In the genomic region with DNA sequence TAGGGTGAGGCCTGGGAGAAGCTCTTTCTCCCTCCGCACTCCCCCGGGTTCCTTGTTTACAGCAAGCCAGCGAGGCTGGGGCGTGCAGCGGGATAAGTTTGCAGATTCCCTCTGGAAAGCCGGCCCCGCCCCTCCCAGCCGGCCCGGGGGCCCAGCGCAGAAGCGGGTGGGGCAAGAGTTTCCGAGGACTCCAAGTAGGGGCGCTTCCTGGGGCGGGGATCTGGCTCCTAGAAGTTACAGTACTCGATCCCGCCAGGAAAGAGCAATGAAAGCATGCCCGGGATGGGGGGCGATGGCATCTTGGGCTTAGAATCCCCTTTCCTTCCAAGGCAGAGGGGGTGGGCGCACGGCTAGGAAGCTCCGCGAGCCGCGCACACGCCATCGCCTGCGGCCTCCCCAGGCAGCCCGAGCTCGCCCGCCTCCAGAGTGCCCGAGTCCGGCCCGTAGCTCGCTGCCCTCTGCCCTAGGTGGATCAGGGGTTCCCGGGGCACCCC, we compare ENCODE assay signal across 8 cellular contexts. TPM values are rescaled to one million over a fixed set of nuclear protein-coding genes. Genes with fewer than 3 reads are reported as not detected.
DNase-seq lines count a peak whose midpoint lies in the region; ATAC-seq lines count a peak whose summit lies in the region.

No MANE protein-coding gene starts in this region.

- no peak for DNase-seq in activated naive CD4-positive, alpha-beta T cell treated with anti-CD3 and anti-CD28 coated beads, Interleukin-2, amount 50 U/mL, for 16 hours
- no peak for DNase-seq in Jurkat, Clone E6-1 (ENCODE audit: low read depth, low spot score)
- DNase-seq in amniotic epithelial cell (ENCODE audit: low read depth) (peak; percentile 71), right cardiac atrium (peak; percentile 81 to 93 (median 91)), COR-L47 (lab: John Stamatoyannopoulos, UW) (no peak)

- peak overlapping the region; percentile 91 for H3K4me3 ChIP-seq in Jurkat, Clone E6-1 (ENCODE audit: low read length)
- peak overlapping the region; percentile 69 for H3K4me3 ChIP-seq in right cardiac atrium (ENCODE audit: low read length)
- peak overlapping the region; percentile 82 for H3K4me3 ChIP-seq in rectal smooth muscle tissue (ENCODE audit: low read length)

- peaks cover 5% of the 10 kb centered on the region for H3K27me3 Mint-ChIP-seq in activated naive CD4-positive, alpha-beta T cell treated with anti-CD3 and anti-CD28 coated beads, Interleukin-2, amount 50 U/mL, for 24 hours

- H3K27ac ChIP-seq in right cardiac atrium (ENCODE audit: low read length): peak overlapping the region; percentile 97
- H3K27ac ChIP-seq in rectal smooth muscle tissue (ENCODE audit: low read depth, low read length): peak overlapping the region; percentile 58

- no peaks in the 10 kb centered on the region for H3K27me3 ChIP-seq in right cardiac atrium (ENCODE audit: control insufficient read depth, insufficient read depth)
- H3K27me3 ChIP-seq in rectal smooth muscle tissue (ENCODE audit: control insufficient read depth, insufficient read depth, low read length): no peaks in the 10 kb centered on the region

- H3K9me3 Mint-ChIP-seq in activated naive CD4-positive, alpha-beta T cell treated with anti-CD3 and anti-CD28 coated beads, Interleukin-2, amount 50 U/mL, for 24 hours: no peaks in the 10 kb centered on the region

- peak overlapping the region; percentile 71 for H3K4me3 Mint-ChIP-seq in activated naive CD4-positive, alpha-beta T cell treated with anti-CD3 and anti-CD28 coated beads, Interleukin-2, amount 50 U/mL, for 24 hours

- H3K36me3 ChIP-seq in rectal smooth muscle tissue (ENCODE audit: control insufficient read depth, insufficient read depth, low read length): peaks cover 3% of the 10 kb centered on the region

- H3K9ac ChIP-seq in rectal smooth muscle tissue (ENCODE audit: low read length): peak overlapping the region; percentile 61

- H3K36me3 Mint-ChIP-seq in activated naive CD4-positive, alpha-beta T cell treated with anti-CD3 and anti-CD28 coated beads, Interleukin-2, amount 50 U/mL, for 24 hours: no peaks in the 10 kb centered on the region

- no peaks in the 10 kb centered on the region for H3K9me3 ChIP-seq in right cardiac atrium (ENCODE audit: control insufficient read depth, low read length)

- intact Hi-C loops in right cardiac atrium (cut with DNase I): no loop called here

- peaks cover 4% of the 10 kb centered on the region for H3K4me1 Mint-ChIP-seq in activated naive CD4-positive, alpha-beta T cell treated with anti-CD3 and anti-CD28 coated beads, Interleukin-2, amount 50 U/mL, for 24 hours

- ATAC-seq in right cardiac atrium: peak; percentile 50 to 61
- no peak for ATAC-seq in GM21717 (IDR thresholded peaks at IDR 0.05; ENCODE audit: unreplicated experiment)

- peaks cover 24% of the 10 kb centered on the region for H3K4me1 ChIP-seq in right cardiac atrium (ENCODE audit: control insufficient read depth, insufficient read depth, low read length)
- peaks cover 9% of the 10 kb centered on the region for H3K4me1 ChIP-seq in rectal smooth muscle tissue (ENCODE audit: control insufficient read depth, insufficient read depth, low read length)

- under 1% methylated on average over 35 of the region's 35 CpGs for WGBS in right cardiac atrium

- no peak overlapping the region for H3K27ac Mint-ChIP-seq in activated naive CD4-positive, alpha-beta T cell treated with anti-CD3 and anti-CD28 coated beads, Interleukin-2, amount 50 U/mL, for 24 hours

RNA-seq across cellular contexts. Expression of a gene that starts 0.4 kb away (rescaled TPM):
- 6.1 TPM for polyA plus RNA-seq in Jurkat, Clone E6-1 (2012; ENCODE audit: insufficient read depth, insufficient read length)
- total RNA-seq in right cardiac atrium: 10 to 100 TPM; 31.7 to 53.6 (median 36.6) TPM
- polyA plus RNA-seq in right cardiac atrium: 67.9 TPM

RNA-seq across cellular contexts. Expression of a gene that starts 0.7 kb away (rescaled TPM):
- polyA plus RNA-seq in Jurkat, Clone E6-1 (2012; ENCODE audit: insufficient read depth, insufficient read length): 55.0 TPM
- total RNA-seq in right cardiac atrium: 10 to 100 TPM; 49.6 to 65.7 (median 54.2) TPM
- 93.0 TPM for polyA plus RNA-seq in right cardiac atrium

RNA-seq across cellular contexts. Expression of a gene that starts 32.7 kb away (rescaled TPM):
- polyA plus RNA-seq in Jurkat, Clone E6-1 (2012; ENCODE audit: insufficient read depth, insufficient read length): 33.9 TPM
- 10 to 100 TPM; 24.8 to 37.8 (median 32.2) TPM for total RNA-seq in right cardiac atrium
- 34.4 TPM for polyA plus RNA-seq in right cardiac atrium

Comparison
In these comparisons a context has a peak if more than half of its experiments do, and no peak if none do; other contexts are left out.
1. DNase-seq: peak in amniotic epithelial cell (single experiment) and right cardiac atrium (3 of 3); none in activated naive CD4-positive, alpha-beta T cell treated with anti-CD3 and anti-CD28 coated beads, Interleukin-2, amount 50 U/mL, for 16 hours (single experiment), Jurkat, Clone E6-1 (single experiment) and COR-L47 (single experiment).
2. Peak in every context shown above with its lines, with median percentiles within 50 percentile points of each other: H3K4me3 ChIP-seq.